In genomic region chr7:22109761-22110160, GRCh38 we compare ENCODE assay signal across 7 cellular contexts.
DNase-seq lines count a peak whose midpoint lies in the region; ATAC-seq, FAIRE-seq and TF ChIP-seq lines count a peak whose summit lies in the region.

No MANE protein-coding gene starts in this region.

- ATAC-seq in stimulated activated memory B cell treated with anti-CD40 and anti-IgM and Interleukin-4, amounts not matched to agents 10 μg/mL and 1 μg/mL and 100 μg/mL, for 72 hours, result no peak

- H3K27ac Mint-ChIP-seq in stimulated activated memory B cell treated with anti-CD40 and anti-IgM and Interleukin-4, amounts not matched to agents 10 μg/mL and 1 μg/mL and 100 μg/mL, for 72 hours, result no peak overlapping the region

- H3K36me3 ChIP-seq in GM06990 (ENCODE audit: control insufficient read depth, insufficient read depth, low read length) (no peaks in the 10 kb centered on the region), bronchial epithelial cell (ENCODE audit: control insufficient read depth, insufficient read depth, low read length) (no peaks in the 10 kb centered on the region)

- DNase-seq in GM06990 (ENCODE audit: extremely low read depth, insufficient read length), result no peak
- DNase-seq in LNCaP clone FGC (ENCODE audit: low read depth), result peak; percentile 22
- peak; percentile 16 for DNase-seq in bronchial epithelial cell (ENCODE audit: low read depth)
- peak; percentile 39 for DNase-seq in middle frontal gyrus (ENCODE audit: extremely low spot score, low spot score)
- DNase-seq in stimulated activated naive CD4-positive, alpha-beta T cell (lab: John Stamatoyannopoulos, UW), result no peak
- no peak for DNase-seq in NCI-H1048 (lab: John Stamatoyannopoulos, UW)

- no peak overlapping the region for H3K4me3 ChIP-seq in GM06990 (replicated peaks; ENCODE audit: low read depth, low read length)
- no peak overlapping the region for H3K4me3 ChIP-seq in LNCaP clone FGC (ENCODE audit: low read depth, low read length)
- no peak overlapping the region for H3K4me3 ChIP-seq in bronchial epithelial cell (ENCODE audit: low read depth, low read length)

- H3K36me3 Mint-ChIP-seq in stimulated activated memory B cell treated with anti-CD40 and anti-IgM and Interleukin-4, amounts not matched to agents 10 μg/mL and 1 μg/mL and 100 μg/mL, for 72 hours, result no peaks in the 10 kb centered on the region

- H3K27me3 Mint-ChIP-seq in stimulated activated memory B cell treated with anti-CD40 and anti-IgM and Interleukin-4, amounts not matched to agents 10 μg/mL and 1 μg/mL and 100 μg/mL, for 72 hours, result peaks cover 11% of the 10 kb centered on the region

- no peaks in the 10 kb centered on the region for H3K27me3 ChIP-seq in GM06990 (replicated peaks; ENCODE audit: control insufficient read depth, insufficient read depth, low read length)
- H3K27me3 ChIP-seq in bronchial epithelial cell (ENCODE audit: control insufficient read depth, insufficient read depth, low read length), result peaks cover 2% of the 10 kb centered on the region

- no peak overlapping the region for H3K4me3 Mint-ChIP-seq in stimulated activated memory B cell treated with anti-CD40 and anti-IgM and Interleukin-4, amounts not matched to agents 10 μg/mL and 1 μg/mL and 100 μg/mL, for 72 hours

- H3K9me3 Mint-ChIP-seq in stimulated activated memory B cell treated with anti-CD40 and anti-IgM and Interleukin-4, amounts not matched to agents 10 μg/mL and 1 μg/mL and 100 μg/mL, for 72 hours, result no peaks in the 10 kb centered on the region

- no peak for FAIRE-seq in bronchial epithelial cell (lab: Jason Lieb, UNC)

- TF ChIP-seq CTCF in GM06990 (IDR thresholded peaks at IDR 0.05; ENCODE audit: insufficient read depth, low read length, poor library complexity, severe bottlenecking), result peak; percentile 66
- peak; percentile 55 for TF ChIP-seq CTCF in LNCaP clone FGC (IDR thresholded peaks at IDR 0.05; ENCODE audit: control insufficient read depth, extremely low read depth, insufficient read depth)
- TF ChIP-seq CTCF in bronchial epithelial cell (IDR thresholded peaks at IDR 0.05; ENCODE audit: insufficient read depth, low read length, severe bottlenecking), result peak; percentile 56

- no peaks in the 10 kb centered on the region for H3K4me1 Mint-ChIP-seq in stimulated activated memory B cell treated with anti-CD40 and anti-IgM and Interleukin-4, amounts not matched to agents 10 μg/mL and 1 μg/mL and 100 μg/mL, for 72 hours

Comparison
In these comparisons a context has a peak if more than half of its experiments do, and no peak if none do; other contexts are left out.
1. DNase-seq: peak in LNCaP clone FGC (single experiment), bronchial epithelial cell (single experiment) and middle frontal gyrus (single experiment); none in GM06990 (single experiment), stimulated activated naive CD4-positive, alpha-beta T cell (0 of 6) and NCI-H1048 (single experiment).
2. Peak in every context shown above with its lines, with median percentiles within 50 percentile points of each other: CTCF ChIP-seq.